Comparison of ENCODE assay signal across 9 cellular contexts in genomic region chr18:58682429-58683069, GRCh38. TPM values are rescaled to one million over a fixed set of nuclear protein-coding genes. Genes with fewer than 3 reads are reported as not detected.
DNase-seq lines count a peak whose midpoint lies in the region; ATAC-seq and TF ChIP-seq lines count a peak whose summit lies in the region.
"Had no signal": no experiment of that assay in that cellular context is flagged by ENCODE, and none has a peak within 500 bp of the region (broad histone marks: within the 10 kb centered on the region; RNA-seq: fewer than 3 reads in every experiment).

No MANE protein-coding gene starts in this region.

- H3K4me1 Mint-ChIP-seq in activated CD8-positive, alpha-beta memory T cell treated with anti-CD3 and anti-CD28 coated beads, Interleukin-2, amount 10 ng/mL, durations not matched to agents 7 days and 5 days = peaks cover 12% of the 10 kb centered on the region
- H3K4me1 Mint-ChIP-seq in activated CD8-positive, alpha-beta T cell treated with anti-CD3 and anti-CD28 coated beads, Interleukin-2, amount 10 ng/mL, durations not matched to agents 7 days and 5 days (ENCODE audit: low read depth) = peaks cover 40% of the 10 kb centered on the region

- H3K4me3 ChIP-seq in fibroblast of villous mesenchyme (ENCODE audit: low read depth, low read length) (no peak overlapping the region), gastrocnemius medialis (no peak overlapping the region)

- H3K9me3 Mint-ChIP-seq in activated CD8-positive, alpha-beta memory T cell treated with anti-CD3 and anti-CD28 coated beads, Interleukin-2, amount 10 ng/mL, durations not matched to agents 7 days and 5 days (ENCODE audit: low read depth) = no peaks in the 10 kb centered on the region
- H3K9me3 Mint-ChIP-seq in activated CD8-positive, alpha-beta T cell treated with anti-CD3 and anti-CD28 coated beads, Interleukin-2, amount 10 ng/mL, durations not matched to agents 7 days and 5 days (ENCODE audit: insufficient read depth) = no peaks in the 10 kb centered on the region

- in situ Hi-C loops in gastrocnemius medialis (cut with MboI; ENCODE audit: low sequenced_read_pairs in 4 of 4) = no loop called here

- POLR2A ChIA-PET in RWPE1 (lab: Yijun Ruan, JAX; ENCODE audit: low non-redundant PET) = no interaction called here
- POLR2A ChIA-PET in activated CD8-positive, alpha-beta T cell treated with anti-CD3 and anti-CD28 coated beads, Interleukin-2, amount 10 ng/mL, durations not matched to agents 7 days and 5 days (lab: Charles Lee) = interaction anchor here (1.2 to 10.3 kb wide), 2 partner anchors 11 to 37 kb away, joined by 3 to 75 read pairs; partner anchors contain the start of gene MALT1

- no peak for TF ChIP-seq POLR2A in gastrocnemius medialis (IDR thresholded peaks at IDR 0.05)

- no peaks in the 10 kb centered on the region for H3K27me3 ChIP-seq in gastrocnemius medialis

- intact Hi-C loops in gastrocnemius medialis (cut with DNase I; ENCODE audit: low total_unique reads) = no loop called here

- peaks cover 0 to 11% of the 10 kb centered on the region in 2 donors for H3K36me3 ChIP-seq in gastrocnemius medialis

- no peak for TF ChIP-seq CTCF in RWPE1 (conservative IDR thresholded peaks at IDR 0.05; ENCODE audit: low read depth)
- TF ChIP-seq CTCF in fibroblast of villous mesenchyme (IDR thresholded peaks at IDR 0.05; ENCODE audit: insufficient read depth, low read depth, low read length) = no peak
- no peak for TF ChIP-seq CTCF in gastrocnemius medialis (IDR thresholded peaks at IDR 0.05 in 4 of 5, conservative IDR thresholded peaks at IDR 0.05 in 1 of 5)

- CTCF ChIA-PET in RWPE1 (lab: Yijun Ruan, JAX) = interaction anchor here (0.6 to 1.0 kb wide), 2 partner anchors 9 to 82 kb away, joined by 4 read pairs; no protein-coding TSS in a partner anchor
- CTCF ChIA-PET in activated CD8-positive, alpha-beta memory T cell treated with anti-CD3 and anti-CD28 coated beads, Interleukin-2, amount 10 ng/mL, durations not matched to agents 7 days and 5 days (lab: Charles Lee) = interaction anchor here (1.2 to 1.5 kb wide), 4 partner anchors 8 to 459 kb away, joined by 3 read pairs; partner anchors contain the start of gene MALT1
- CTCF ChIA-PET in activated CD8-positive, alpha-beta T cell treated with anti-CD3 and anti-CD28 coated beads, Interleukin-2, amount 10 ng/mL, durations not matched to agents 7 days and 5 days (lab: Charles Lee) = interaction anchor here (0.6 to 2.2 kb wide), 6 partner anchors 11 to 153 kb away, joined by 3 to 16 read pairs (median 4); partner anchors contain the start of gene MALT1

- peak overlapping the region; percentile 53 for H3K27ac ChIP-seq in RWPE1
- H3K27ac ChIP-seq in gastrocnemius medialis = peak overlapping the region; percentile 12 to 44 (median 33)

- H3K4me1 ChIP-seq in gastrocnemius medialis = peaks cover 18 to 26% of the 10 kb centered on the region in 2 donors

- no peak overlapping the region for H3K4me3 Mint-ChIP-seq in activated CD8-positive, alpha-beta memory T cell treated with anti-CD3 and anti-CD28 coated beads, Interleukin-2, amount 10 ng/mL, durations not matched to agents 7 days and 5 days
- H3K4me3 Mint-ChIP-seq in activated CD8-positive, alpha-beta T cell treated with anti-CD3 and anti-CD28 coated beads, Interleukin-2, amount 10 ng/mL, durations not matched to agents 7 days and 5 days = no peak overlapping the region

- no peak overlapping the region for H3K27ac Mint-ChIP-seq in activated CD8-positive, alpha-beta memory T cell treated with anti-CD3 and anti-CD28 coated beads, Interleukin-2, amount 10 ng/mL, durations not matched to agents 7 days and 5 days
- H3K27ac Mint-ChIP-seq in activated CD8-positive, alpha-beta T cell treated with anti-CD3 and anti-CD28 coated beads, Interleukin-2, amount 10 ng/mL, durations not matched to agents 7 days and 5 days = no peak overlapping the region

- H3K36me3 Mint-ChIP-seq in activated CD8-positive, alpha-beta memory T cell treated with anti-CD3 and anti-CD28 coated beads, Interleukin-2, amount 10 ng/mL, durations not matched to agents 7 days and 5 days = peaks cover 46% of the 10 kb centered on the region
- H3K36me3 Mint-ChIP-seq in activated CD8-positive, alpha-beta T cell treated with anti-CD3 and anti-CD28 coated beads, Interleukin-2, amount 10 ng/mL, durations not matched to agents 7 days and 5 days (ENCODE audit: low read depth) = peaks cover 65% of the 10 kb centered on the region

- no peaks in the 10 kb centered on the region for H3K9me3 ChIP-seq in gastrocnemius medialis

- peak; percentile 68 for DNase-seq in H4 (ENCODE audit: low spot score)
- DNase-seq in RWPE1 (ENCODE audit: low spot score) = peak; percentile 34
- DNase-seq in fibroblast of villous mesenchyme (ENCODE audit: low read depth) = peak; percentile 82
- peak in 1 of 2 donors; percentile 33 for DNase-seq in gastrocnemius medialis
- DNase-seq in activated CD8-positive, alpha-beta memory T cell treated with anti-CD3 and anti-CD28 coated beads, Interleukin-2, amount 10 ng/mL, durations not matched to agents 7 days and 5 days = no peak
- no peak for DNase-seq in activated CD4-positive, alpha-beta T cell treated with anti-CD3 and anti-CD28 coated beads for 48 hours
- no peak for DNase-seq in activated CD8-positive, alpha-beta T cell treated with anti-CD3 and anti-CD28 coated beads, Interleukin-2, amount 10 ng/mL, durations not matched to agents 7 days and 5 days
- DNase-seq: activated CD8-positive, alpha-beta memory T cell treated with anti-CD3 and anti-CD28 coated beads, Interleukin-2, amount 50 U/mL, for 48 hours had no signal

- H3K27me3 Mint-ChIP-seq in activated CD8-positive, alpha-beta memory T cell treated with anti-CD3 and anti-CD28 coated beads, Interleukin-2, amount 10 ng/mL, durations not matched to agents 7 days and 5 days = no peaks in the 10 kb centered on the region
- no peaks in the 10 kb centered on the region for H3K27me3 Mint-ChIP-seq in activated CD8-positive, alpha-beta T cell treated with anti-CD3 and anti-CD28 coated beads, Interleukin-2, amount 10 ng/mL, durations not matched to agents 7 days and 5 days (ENCODE audit: low read depth)

- ATAC-seq in gastrocnemius medialis (peak in 1 of 2 donors; percentile 40), GM21360 (IDR thresholded peaks at IDR 0.05; ENCODE audit: unreplicated experiment) (no peak)
- ATAC-seq in activated CD8-positive, alpha-beta memory T cell treated with anti-CD3 and anti-CD28 coated beads, Interleukin-2, amount 10 ng/mL, durations not matched to agents 7 days and 5 days = no peak
- ATAC-seq in activated CD8-positive, alpha-beta T cell treated with anti-CD3 and anti-CD28 coated beads, Interleukin-2, amount 10 ng/mL, durations not matched to agents 7 days and 5 days = no peak

RNA-seq across cellular contexts. Expression of gene MALT1, which starts 11.3 kb away (rescaled TPM):
- total RNA-seq in H4 (2014; rRNA removed; shearing (Covaris generic)) = 20.0 and 21.5 TPM in 2 replicates
- total RNA-seq in fibroblast of villous mesenchyme = 32.9 and 85.1 TPM in 2 replicates
- 10 to 100 TPM in 3 of 4 donors, 1 to 10 TPM in 1; 9.9 to 24.8 (median 12.9) TPM for total RNA-seq in gastrocnemius medialis
- 10 to 100 TPM; 30.3 to 31.6 TPM for total RNA-seq in activated CD8-positive, alpha-beta memory T cell treated with anti-CD3 and anti-CD28 coated beads, Interleukin-2, amount 10 ng/mL, durations not matched to agents 7 days and 5 days
- total RNA-seq in activated CD8-positive, alpha-beta T cell treated with anti-CD3 and anti-CD28 coated beads, Interleukin-2, amount 10 ng/mL, durations not matched to agents 7 days and 5 days = 10 to 100 TPM; 52.7 to 57.1 TPM

RNA-seq across cellular contexts. Expression of gene ALPK2, which starts 53.7 kb away (rescaled TPM):
- 19.0 and 25.3 TPM in 2 replicates for total RNA-seq in H4 (2014; rRNA removed; shearing (Covaris generic))
- 158 and 237 TPM in 2 replicates for total RNA-seq in fibroblast of villous mesenchyme
- total RNA-seq in gastrocnemius medialis = 10 to 100 TPM; 46.6 to 81.5 (median 58.4) TPM
- total RNA-seq in activated CD8-positive, alpha-beta memory T cell treated with anti-CD3 and anti-CD28 coated beads, Interleukin-2, amount 10 ng/mL, durations not matched to agents 7 days and 5 days = under 1 TPM in 1 of 2 experiments, not detected in 1; 0.33 TPM
- total RNA-seq in activated CD8-positive, alpha-beta T cell treated with anti-CD3 and anti-CD28 coated beads, Interleukin-2, amount 10 ng/mL, durations not matched to agents 7 days and 5 days = not detected

Comparison
In these comparisons a context has a peak if more than half of its experiments do, and no peak if none do; other contexts are left out.
1. DNase-seq: peak in H4 (single experiment), RWPE1 (single experiment) and fibroblast of villous mesenchyme (single experiment); none in activated CD8-positive, alpha-beta memory T cell treated with anti-CD3 and anti-CD28 coated beads, Interleukin-2, amount 10 ng/mL, durations not matched to agents 7 days and 5 days (single experiment), activated CD4-positive, alpha-beta T cell treated with anti-CD3 and anti-CD28 coated beads for 48 hours (single experiment) and activated CD8-positive, alpha-beta T cell treated with anti-CD3 and anti-CD28 coated beads, Interleukin-2, amount 10 ng/mL, durations not matched to agents 7 days and 5 days (single experiment).
2. RNA of gene ALPK2, which starts 53.7 kb away (total RNA-seq): 158 to 237 TPM in fibroblast of villous mesenchyme, 46.6 to 81.5 TPM in gastrocnemius medialis and 19.0 to 25.3 TPM in H4; 0.33 TPM in activated CD8-positive, alpha-beta memory T cell treated with anti-CD3 and anti-CD28 coated beads, Interleukin-2, amount 10 ng/mL, durations not matched to agents 7 days and 5 days and not detected in activated CD8-positive, alpha-beta T cell treated with anti-CD3 and anti-CD28 coated beads, Interleukin-2, amount 10 ng/mL, durations not matched to agents 7 days and 5 days; every median in the first group is over 10 times any median in the second.